ENCODE assay signal across 29 cellular contexts in the genomic region with DNA sequence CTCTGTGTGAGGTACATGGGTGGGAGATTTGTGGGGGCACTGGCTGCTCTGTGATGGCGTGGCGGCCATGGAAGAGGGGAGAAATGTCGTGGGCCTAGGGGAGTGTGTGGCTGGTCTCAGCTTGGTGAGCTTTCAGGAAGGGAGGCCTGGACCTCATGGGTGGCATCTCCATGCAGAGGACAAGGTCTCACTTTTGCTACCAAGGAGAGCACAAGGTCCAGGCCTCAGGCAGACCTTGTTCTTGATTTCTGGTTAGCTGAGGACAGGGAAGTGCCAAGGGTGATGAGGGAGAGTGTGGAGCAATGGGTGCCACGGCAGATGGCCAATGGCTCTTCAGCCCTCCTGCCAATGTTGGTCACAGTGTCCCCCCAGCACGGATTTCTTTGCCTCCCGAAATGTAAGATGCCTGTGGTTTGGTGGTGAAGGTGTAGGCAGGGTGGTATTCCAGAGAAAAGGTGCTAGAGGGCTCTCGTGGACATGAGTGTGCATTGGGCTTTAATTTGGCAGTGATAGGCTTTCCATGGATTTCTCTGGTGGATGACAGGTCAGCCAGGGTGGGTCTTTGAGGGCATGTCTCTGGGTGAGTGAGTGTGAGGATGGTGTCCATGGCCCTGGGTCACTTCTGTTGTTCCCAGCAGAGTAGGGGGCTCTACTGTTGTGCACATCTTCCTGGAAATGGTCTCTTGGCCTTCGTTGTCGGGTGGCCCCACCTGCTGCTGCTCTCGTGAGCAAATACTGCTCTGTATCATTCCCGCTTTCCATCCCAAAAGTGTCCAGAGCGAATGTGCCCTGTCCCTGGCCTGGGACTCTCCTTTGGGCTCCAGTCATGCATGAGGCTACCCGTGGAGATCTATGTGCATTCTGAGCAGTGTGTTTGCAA.
DNase-seq lines count a peak whose midpoint lies in the region; ATAC-seq and TF ChIP-seq lines count a peak whose summit lies in the region.
"Had no signal": no experiment of that assay in that cellular context is flagged by ENCODE, and none has a peak within 500 bp of the region (broad histone marks: within the 10 kb centered on the region; RNA-seq: fewer than 3 reads in every experiment).

No MANE protein-coding gene starts in this region.

- peak overlapping the region; percentile 13 to 47 (median 29); a peak in 11 of 20 replicates for H3K4me3 ChIP-seq in BLaER1 treated with 17β-estradiol and CSF1 and Interleukin-3, amounts not matched to agents 10 nM and 100 nM
- peak overlapping the region; percentile 51 for H3K4me3 ChIP-seq in adipocyte (ENCODE audit: low read length)
- peak overlapping the region in 2 of 3 donors; percentile 62 to 69 for H3K4me3 ChIP-seq in liver (ENCODE audit: low read depth in 1 of 3, low read length in 3 of 3)
- H3K4me3 ChIP-seq in sigmoid colon = no peak overlapping the region
- H3K4me3 ChIP-seq: HAP-1, SJCRH30, upper lobe of left lung had no signal

- H4K20me1 ChIP-seq in BLaER1 treated with 17β-estradiol and CSF1 and Interleukin-3, amounts not matched to agents 10 nM and 100 nM = no peaks in the 10 kb centered on the region

- ATAC-seq in HG03521 (IDR thresholded peaks at IDR 0.05; ENCODE audit: unreplicated experiment) = no peak
- no peak for ATAC-seq in GM18870 (IDR thresholded peaks at IDR 0.05; ENCODE audit: unreplicated experiment)
- ATAC-seq: left colon; naive thymus-derived CD8-positive, alpha-beta T cell; stimulated activated naive CD8-positive, alpha-beta T cell treated with anti-CD3 and anti-CD28 coated beads, Interleukin-15, amount 100 ng/mL, for 72 hours had no signal

- H3K4me2 ChIP-seq in BLaER1 treated with 17β-estradiol and CSF1 and Interleukin-3, amounts not matched to agents 10 nM and 100 nM = no peak overlapping the region

- peaks cover 100% of the 10 kb centered on the region in 11 experiments for H3K9me3 ChIP-seq in BLaER1 treated with 17β-estradiol and CSF1 and Interleukin-3, amounts not matched to agents 10 nM and 100 nM (replicated peaks in 1 of 11)
- H3K9me3 ChIP-seq in adipocyte (ENCODE audit: control insufficient read depth, low read length) = peaks cover 100% of the 10 kb centered on the region
- H3K9me3 ChIP-seq in liver (ENCODE audit: control insufficient read depth in 4 of 4, low read length in 3 of 4) = peaks cover 81 to 100% (median 100%) of the 10 kb centered on the region in 4 donors
- peaks cover 82 to 100% (median 97%) of the 10 kb centered on the region in 4 donors for H3K9me3 ChIP-seq in sigmoid colon
- H3K9me3 ChIP-seq: SJCRH30 had no signal

- TF ChIP-seq CTCF in liver (IDR thresholded peaks at IDR 0.05; ENCODE audit: low read depth, low read length, missing input control) = no peak
- TF ChIP-seq CTCF in sigmoid colon (IDR thresholded peaks at IDR 0.05) = no peak

- intact Hi-C loops in sigmoid colon (cut with DNase I) = no loop called here

- WGBS in liver = 84% methylated on average over 13 of the region's 13 CpGs
- WGBS in sigmoid colon, 2 donors = 87 to 89% methylated on average over 13 of the region's 13 CpGs

- no peak for TF ChIP-seq RAD21 in liver (IDR thresholded peaks at IDR 0.05)

- peaks cover 100% of the 10 kb centered on the region in 11 experiments for H3K36me3 ChIP-seq in BLaER1 treated with 17β-estradiol and CSF1 and Interleukin-3, amounts not matched to agents 10 nM and 100 nM
- H3K36me3 ChIP-seq in adipocyte (ENCODE audit: control insufficient read depth, insufficient read depth, low read length, severe bottlenecking) (peaks cover 100% of the 10 kb centered on the region), liver (ENCODE audit: control insufficient read depth in 4 of 4, insufficient read depth in 3 of 4, low read depth in 1 of 4, low read length in 3 of 4) (peaks cover 14 to 100% (median 90%) of the 10 kb centered on the region in 4 donors), sigmoid colon (peaks cover 49 to 100% (median 96%) of the 10 kb centered on the region in 4 donors)
- H3K36me3 ChIP-seq: HAP-1 had no signal

- DNase-seq in adipocyte (ENCODE audit: low read depth) (no peak), sigmoid colon (peak; percentile 10), amniotic stem cell (lab: John Stamatoyannopoulos, UW) (no peak), NCI-H1436 (lab: John Stamatoyannopoulos, UW) (no peak)
- DNase-seq: activated CD4-positive, alpha-beta T cell treated with anti-CD3 and anti-CD28 coated beads for 1 hour; activated naive CD4-positive, alpha-beta T cell treated with anti-CD3 and anti-CD28 coated beads, Interleukin-2, amount 50 U/mL, for 16 hours; BE2C; Calu3; central memory CD4-positive, alpha-beta T cell; erythroblast; Kasumi-1; left colon; MV-4-11; NCI-H1694; NCI-H2171; NCI-H510A treated with DMSO at 0.1 percent for 48 hours; NK-92 treated with Interleukin-12 subunit alpha and Interleukin-12 subunit beta, amount 100 ng/mL, for 24 hours; occipital lobe; retina; SJCRH30; stimulated activated naive CD8-positive, alpha-beta T cell treated with anti-CD3 and anti-CD28 coated beads, Interleukin-15, amount 100 ng/mL, for 72 hours had no signal

- no peak for TF ChIP-seq POLR2A in sigmoid colon (IDR thresholded peaks at IDR 0.05)

- H3K9ac ChIP-seq in BLaER1 treated with 17β-estradiol and CSF1 and Interleukin-3, amounts not matched to agents 10 nM and 100 nM = no peak overlapping the region
- H3K9ac ChIP-seq in adipocyte (ENCODE audit: low read length) (no peak overlapping the region), liver (ENCODE audit: low read depth in 1 of 2, low read length in 2 of 2) (no peak overlapping the region)

- H3K4me1 ChIP-seq in BLaER1 treated with 17β-estradiol and CSF1 and Interleukin-3, amounts not matched to agents 10 nM and 100 nM = no peaks in the 10 kb centered on the region
- H3K4me1 ChIP-seq in adipocyte (ENCODE audit: control insufficient read depth, insufficient read depth, low read length) = no peaks in the 10 kb centered on the region
- no peaks in the 10 kb centered on the region for H3K4me1 ChIP-seq in liver (ENCODE audit: control insufficient read depth in 4 of 4, insufficient read depth in 4 of 4, low read length in 3 of 4)
- H3K4me1 ChIP-seq in sigmoid colon = no peaks in the 10 kb centered on the region
- H3K4me1 ChIP-seq: BE2C, HAP-1, SJCRH30, upper lobe of left lung had no signal

- H3K27ac ChIP-seq in BLaER1 treated with 17β-estradiol and CSF1 and Interleukin-3, amounts not matched to agents 10 nM and 100 nM = no peak overlapping the region
- H3K27ac ChIP-seq in liver (ENCODE audit: low read depth in 1 of 2, low read length in 2 of 2) = no peak overlapping the region
- no peak overlapping the region for H3K27ac ChIP-seq in sigmoid colon
- H3K27ac ChIP-seq: HL-60, SJCRH30, upper lobe of left lung had no signal

- no peaks in the 10 kb centered on the region for H3K27me3 ChIP-seq in BLaER1 treated with 17β-estradiol and CSF1 and Interleukin-3, amounts not matched to agents 10 nM and 100 nM
- H3K27me3 ChIP-seq in adipocyte (replicated peaks; ENCODE audit: control insufficient read depth, insufficient read depth, low read length) = no peaks in the 10 kb centered on the region
- no peaks in the 10 kb centered on the region for H3K27me3 ChIP-seq in liver (ENCODE audit: control insufficient read depth in 4 of 4, insufficient read depth in 4 of 4, low read length in 3 of 4)
- H3K27me3 ChIP-seq in sigmoid colon = no peaks in the 10 kb centered on the region
- H3K27me3 ChIP-seq: BE2C, SJCRH30, upper lobe of left lung had no signal

- TF ChIP-seq EP300 in sigmoid colon (IDR thresholded peaks at IDR 0.05) = no peak

TF ChIP-seq in liver, 16 proteins besides CTCF, POLR2A, EP300 and RAD21:
- TF ChIP-seq HNF4A (conservative IDR thresholded peaks at IDR 0.05) (no peak), JUND (IDR thresholded peaks at IDR 0.05) (no peak), GABPA (IDR thresholded peaks at IDR 0.05 in 1 of 2, conservative IDR thresholded peaks at IDR 0.05 in 1 of 2) (no peak), FOXA1 (IDR thresholded peaks at IDR 0.05) (no peak), EGR1 (IDR thresholded peaks at IDR 0.05; ENCODE audit: low read depth in 2 of 2) (no peak)

Comparison
In these comparisons a context has a peak if more than half of its experiments do, and no peak if none do; other contexts are left out.
1. H3K4me3 ChIP-seq: peak in BLaER1 treated with 17β-estradiol and CSF1 and Interleukin-3, amounts not matched to agents 10 nM and 100 nM (10 of 10), adipocyte (single experiment) and liver (2 of 3); none in sigmoid colon (0 of 4).